In the genomic region with DNA sequence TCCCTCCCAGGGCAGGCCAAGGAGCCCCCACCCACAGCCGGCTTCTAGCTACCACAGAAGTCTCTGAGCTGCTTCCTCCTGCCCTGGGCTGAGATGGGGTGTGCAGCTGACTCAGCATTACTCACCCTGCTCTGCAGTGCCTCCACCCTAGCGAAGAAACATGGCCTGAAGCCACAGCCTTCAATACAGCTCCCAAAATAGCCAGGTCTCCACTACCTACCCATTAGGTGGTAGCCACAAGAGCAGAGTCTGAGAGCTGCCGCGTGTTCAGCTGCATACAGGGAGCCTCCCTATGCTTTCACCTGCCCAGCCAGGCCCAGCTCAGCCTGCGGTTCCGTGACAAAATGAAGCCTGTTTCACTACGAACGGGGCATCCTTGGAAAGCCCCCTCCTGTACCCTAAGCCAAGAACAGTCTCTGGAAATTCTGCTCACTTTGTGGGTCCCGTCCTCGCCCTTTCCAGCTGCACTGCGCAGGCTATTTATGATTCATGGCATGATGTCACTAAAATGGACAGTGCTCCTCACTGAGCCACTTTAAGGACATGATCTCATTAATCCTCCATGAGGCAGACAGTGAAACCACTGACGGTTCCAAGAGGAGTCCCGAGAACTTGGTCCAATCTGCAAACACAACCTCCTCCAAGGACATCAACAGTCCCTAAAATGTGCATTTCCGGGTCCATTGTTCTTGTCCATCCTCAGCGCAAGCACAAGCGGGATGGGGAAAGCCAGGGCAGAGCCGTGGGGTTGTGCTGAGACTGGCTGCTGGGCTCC, we compare ENCODE assay signal across 1 cellular context.
TF ChIP-seq lines count a peak whose summit lies in the region.

No MANE protein-coding gene starts in this region.

TF ChIP-seq in K562, 482 proteins besides CTCF, POLR2A, EP300 and RAD21 (continued from another document):
- TF ChIP-seq, protein P1, sequence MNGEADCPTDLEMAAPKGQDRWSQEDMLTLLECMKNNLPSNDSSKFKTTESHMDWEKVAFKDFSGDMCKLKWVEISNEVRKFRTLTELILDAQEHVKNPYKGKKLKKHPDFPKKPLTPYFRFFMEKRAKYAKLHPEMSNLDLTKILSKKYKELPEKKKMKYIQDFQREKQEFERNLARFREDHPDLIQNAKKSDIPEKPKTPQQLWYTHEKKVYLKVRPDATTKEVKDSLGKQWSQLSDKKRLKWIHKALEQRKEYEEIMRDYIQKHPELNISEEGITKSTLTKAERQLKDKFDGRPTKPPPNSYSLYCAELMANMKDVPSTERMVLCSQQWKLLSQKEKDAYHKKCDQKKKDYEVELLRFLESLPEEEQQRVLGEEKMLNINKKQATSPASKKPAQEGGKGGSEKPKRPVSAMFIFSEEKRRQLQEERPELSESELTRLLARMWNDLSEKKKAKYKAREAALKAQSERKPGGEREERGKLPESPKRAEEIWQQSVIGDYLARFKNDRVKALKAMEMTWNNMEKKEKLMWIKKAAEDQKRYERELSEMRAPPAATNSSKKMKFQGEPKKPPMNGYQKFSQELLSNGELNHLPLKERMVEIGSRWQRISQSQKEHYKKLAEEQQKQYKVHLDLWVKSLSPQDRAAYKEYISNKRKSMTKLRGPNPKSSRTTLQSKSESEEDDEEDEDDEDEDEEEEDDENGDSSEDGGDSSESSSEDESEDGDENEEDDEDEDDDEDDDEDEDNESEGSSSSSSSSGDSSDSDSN (IDR thresholded peaks at IDR 0.05; ENCODE audit: borderline replicate concordance in 1 of 2, low read depth in 2 of 2, low read length in 2 of 2), result no peak
- TF ChIP-seq MAX (CRISPR knock-in tag; IDR thresholded peaks at IDR 0.05) (peak; percentile 45; the same call in 1 of the 2 replicates), DPF2 (IDR thresholded peaks at IDR 0.05) (peak; percentile 36; the same call in 1 of the 2 replicates), SRSF1 (IDR thresholded peaks at IDR 0.05; ENCODE audit: low read depth, low read length) (no peak), SMARCA4 (IDR thresholded peaks at IDR 0.05) (0 out of 2 replicates have a peak, but pooled peaks have one; percentile 24), POLR2B (IDR thresholded peaks at IDR 0.05; ENCODE audit: low read depth, partially characterized antibody) (peak; percentile 24)
- TF ChIP-seq, protein P2, sequence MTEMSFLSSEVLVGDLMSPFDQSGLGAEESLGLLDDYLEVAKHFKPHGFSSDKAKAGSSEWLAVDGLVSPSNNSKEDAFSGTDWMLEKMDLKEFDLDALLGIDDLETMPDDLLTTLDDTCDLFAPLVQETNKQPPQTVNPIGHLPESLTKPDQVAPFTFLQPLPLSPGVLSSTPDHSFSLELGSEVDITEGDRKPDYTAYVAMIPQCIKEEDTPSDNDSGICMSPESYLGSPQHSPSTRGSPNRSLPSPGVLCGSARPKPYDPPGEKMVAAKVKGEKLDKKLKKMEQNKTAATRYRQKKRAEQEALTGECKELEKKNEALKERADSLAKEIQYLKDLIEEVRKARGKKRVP (CRISPR knock-in tag; IDR thresholded peaks at IDR 0.05), result no peak
- TF ChIP-seq, protein P3, sequence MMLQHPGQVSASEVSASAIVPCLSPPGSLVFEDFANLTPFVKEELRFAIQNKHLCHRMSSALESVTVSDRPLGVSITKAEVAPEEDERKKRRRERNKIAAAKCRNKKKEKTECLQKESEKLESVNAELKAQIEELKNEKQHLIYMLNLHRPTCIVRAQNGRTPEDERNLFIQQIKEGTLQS (IDR thresholded peaks at IDR 0.05), result peak; percentile 89
- TF ChIP-seq, protein P3 (CRISPR knock-in tag; conservative IDR thresholded peaks at IDR 0.05), result no peak
TF ChIP-seq in K562: peak in this region for 29.
